ENCODE assay signal across 1 cellular context in genomic region chr20:50405915-50406609, GRCh38.
TF ChIP-seq lines count a peak whose summit lies in the region.

No MANE protein-coding gene starts in this region.

TF ChIP-seq in HepG2, 621 proteins besides CTCF, POLR2A, EP300 and RAD21 (continued from another document and continues in another):
- TF ChIP-seq ZNF276 (CRISPR knock-in tag; IDR thresholded peaks at IDR 0.05; ENCODE audit: low read depth) (no peak), PITX1 (CRISPR knock-in tag; IDR thresholded peaks at IDR 0.05) (peak; percentile 90), TOE1 (CRISPR knock-in tag; IDR thresholded peaks at IDR 0.05) (no peak), TRAFD1 (CRISPR knock-in tag; IDR thresholded peaks at IDR 0.05; ENCODE audit: borderline replicate concordance) (no peak), THAP11 (CRISPR knock-in tag; IDR thresholded peaks at IDR 0.05) (peak; percentile 78), HOXA3 (CRISPR knock-in tag; IDR thresholded peaks at IDR 0.05) (peak; percentile 67), CBX2 (IDR thresholded peaks at IDR 0.05; ENCODE audit: low read depth, low read length) (no peak), CBX2 (CRISPR knock-in tag; IDR thresholded peaks at IDR 0.05; ENCODE audit: low read depth) (no peak), ZBTB43 (CRISPR knock-in tag; conservative IDR thresholded peaks at IDR 0.05) (peak; percentile 95), CBFB (CRISPR knock-in tag; IDR thresholded peaks at IDR 0.05) (peak; percentile 58; the same call in 1 of the 2 replicates), DMAP1 (CRISPR knock-in tag; IDR thresholded peaks at IDR 0.05) (0 out of 2 replicates have a peak, but pooled peaks have one; percentile 53), TEAD2 (CRISPR knock-in tag; IDR thresholded peaks at IDR 0.05) (no peak), RBAK (CRISPR knock-in tag; IDR thresholded peaks at IDR 0.05) (no peak), ZMYM2 (CRISPR knock-in tag; IDR thresholded peaks at IDR 0.05) (peak; percentile 97), GABPB1 (CRISPR knock-in tag; IDR thresholded peaks at IDR 0.05) (peak; percentile 20; the same call in 1 of the 2 replicates), ZSCAN25 (CRISPR knock-in tag; IDR thresholded peaks at IDR 0.05) (peak; percentile 90), PCBP1 (IDR thresholded peaks at IDR 0.05; ENCODE audit: borderline replicate concordance, low read depth, low read length) (no peak), ZNF547 (CRISPR knock-in tag; IDR thresholded peaks at IDR 0.05) (peak; percentile 85; the same call in 1 of the 2 replicates), ZNF607 (CRISPR knock-in tag; IDR thresholded peaks at IDR 0.05; ENCODE audit: borderline replicate concordance) (peak; percentile 64; the same call in 1 of the 2 replicates), ZNF512 (CRISPR knock-in tag; IDR thresholded peaks at IDR 0.05) (no peak), KDM6A (CRISPR knock-in tag; IDR thresholded peaks at IDR 0.05; ENCODE audit: low read depth) (peak; percentile 78; the same call in 1 of the 2 replicates), NR3C1 (CRISPR knock-in tag; IDR thresholded peaks at IDR 0.05) (no peak), PAF1 (CRISPR knock-in tag; IDR thresholded peaks at IDR 0.05) (no peak), NFIB (CRISPR knock-in tag; IDR thresholded peaks at IDR 0.05; ENCODE audit: borderline replicate concordance) (no peak), ZNF451 (CRISPR knock-in tag; IDR thresholded peaks at IDR 0.05) (no peak), MTA1 (CRISPR knock-in tag; IDR thresholded peaks at IDR 0.05; ENCODE audit: borderline replicate concordance) (no peak), ATF1 (CRISPR knock-in tag; IDR thresholded peaks at IDR 0.05) (peak; percentile 77; the same call in 1 of the 2 replicates), ZBTB38 (CRISPR knock-in tag; IDR thresholded peaks at IDR 0.05) (0 out of 2 replicates have a peak, but pooled peaks have one; percentile 11), RELA (CRISPR knock-in tag; IDR thresholded peaks at IDR 0.05) (peak; percentile 93; the same call in 1 of the 2 replicates), PRDM10 (CRISPR knock-in tag; IDR thresholded peaks at IDR 0.05; ENCODE audit: low read depth) (peak; percentile 82), SALL2 (CRISPR knock-in tag; IDR thresholded peaks at IDR 0.05) (0 out of 2 replicates have a peak, but pooled peaks have one; percentile 84), THAP7 (CRISPR knock-in tag; IDR thresholded peaks at IDR 0.05) (no peak), SMC3 (IDR thresholded peaks at IDR 0.05; ENCODE audit: low read length) (peak; percentile 24; the same call in 1 of the 2 replicates), ARID5B (CRISPR knock-in tag; IDR thresholded peaks at IDR 0.05) (peak; percentile 98), GMEB1 (CRISPR knock-in tag; IDR thresholded peaks at IDR 0.05; ENCODE audit: borderline replicate concordance) (peak; percentile 58), BCL3 (CRISPR knock-in tag; IDR thresholded peaks at IDR 0.05) (peak; percentile 54; the same call in 1 of the 2 replicates), ZNF773 (CRISPR knock-in tag; IDR thresholded peaks at IDR 0.05; ENCODE audit: borderline replicate concordance) (no peak), SETDB1 (CRISPR knock-in tag; IDR thresholded peaks at IDR 0.05; ENCODE audit: borderline replicate concordance) (no peak), SRSF1 (optimal IDR thresholded peaks at IDR 0.05; ENCODE audit: low read depth, low read length) (no peak), KAT8 (CRISPR knock-in tag; IDR thresholded peaks at IDR 0.05) (peak; percentile 76; the same call in 1 of the 2 replicates), SNRNP70 (IDR thresholded peaks at IDR 0.05; ENCODE audit: low read depth, low read length) (no peak), ZBTB7B (CRISPR knock-in tag; IDR thresholded peaks at IDR 0.05) (peak; percentile 97), HES4 (CRISPR knock-in tag; IDR thresholded peaks at IDR 0.05; ENCODE audit: borderline replicate concordance) (no peak), ZNF446 (CRISPR knock-in tag; IDR thresholded peaks at IDR 0.05) (no peak), ATF3 (CRISPR knock-in tag; IDR thresholded peaks at IDR 0.05) (peak; percentile 25; the same call in 1 of the 2 replicates), ZKSCAN5 (CRISPR knock-in tag; IDR thresholded peaks at IDR 0.05) (no peak), FOXK2 (IDR thresholded peaks at IDR 0.05) (0 out of 2 replicates have a peak, but pooled peaks have one; percentile 51), ZNF274 (CRISPR knock-in tag; IDR thresholded peaks at IDR 0.05) (peak; percentile 26; the same call in 1 of the 2 replicates)
